ENCODE assay signal across 8 cellular contexts in genomic region chr6:109456283-109456583, GRCh38. TPM values are rescaled to one million over a fixed set of nuclear protein-coding genes. Genes with fewer than 3 reads are reported as not detected.
DNase-seq lines count a peak whose midpoint lies in the region; ATAC-seq and TF ChIP-seq lines count a peak whose summit lies in the region.

No MANE protein-coding gene starts in this region.

- H3K4me1 ChIP-seq in adipocyte (ENCODE audit: control insufficient read depth, insufficient read depth, low read length), result peaks cover 25% of the 10 kb centered on the region
- H3K4me1 ChIP-seq in iPS-20b (ENCODE audit: insufficient read depth, low read length), result peaks cover 27% of the 10 kb centered on the region; the same call in 1 of the 2 replicates

- H3K27me3 ChIP-seq in adipocyte (replicated peaks; ENCODE audit: control insufficient read depth, insufficient read depth, low read length) (no peaks in the 10 kb centered on the region), iPS-20b (ENCODE audit: insufficient read depth, low read length) (peaks cover 14% of the 10 kb centered on the region; the same call in 1 of the 2 replicates)

- peak overlapping the region; percentile 94 for H3K27ac Mint-ChIP-seq in HFFc6
- peak overlapping the region; percentile 96 for H3K27ac Mint-ChIP-seq in stimulated activated memory B cell treated with anti-CD40 and anti-IgM and Interleukin-4, amounts not matched to agents 10 μg/mL and 1 μg/mL and 100 μg/mL, for 72 hours

- H3K9me3 Mint-ChIP-seq in HFFc6, result no peaks in the 10 kb centered on the region
- no peaks in the 10 kb centered on the region for H3K9me3 Mint-ChIP-seq in stimulated activated memory B cell treated with anti-CD40 and anti-IgM and Interleukin-4, amounts not matched to agents 10 μg/mL and 1 μg/mL and 100 μg/mL, for 72 hours

- no peaks in the 10 kb centered on the region for H3K36me3 Mint-ChIP-seq in HFFc6 (ENCODE audit: low read depth)
- H3K36me3 Mint-ChIP-seq in stimulated activated memory B cell treated with anti-CD40 and anti-IgM and Interleukin-4, amounts not matched to agents 10 μg/mL and 1 μg/mL and 100 μg/mL, for 72 hours, result peaks cover 18% of the 10 kb centered on the region

- H3K9me3 ChIP-seq in adipocyte (ENCODE audit: control insufficient read depth, low read length) (no peaks in the 10 kb centered on the region), iPS-20b (ENCODE audit: insufficient read depth, low read depth, low read length) (no peaks in the 10 kb centered on the region)

- peak overlapping the region; percentile 99 for H3K4me3 Mint-ChIP-seq in HFFc6
- peak overlapping the region; percentile 96 for H3K4me3 Mint-ChIP-seq in stimulated activated memory B cell treated with anti-CD40 and anti-IgM and Interleukin-4, amounts not matched to agents 10 μg/mL and 1 μg/mL and 100 μg/mL, for 72 hours

- H3K27ac ChIP-seq in iPS-20b (ENCODE audit: low read length), result no peak overlapping the region

- H3K4me1 Mint-ChIP-seq in HFFc6 (ENCODE audit: low read depth), result peaks cover 45% of the 10 kb centered on the region
- peaks cover 77% of the 10 kb centered on the region for H3K4me1 Mint-ChIP-seq in stimulated activated memory B cell treated with anti-CD40 and anti-IgM and Interleukin-4, amounts not matched to agents 10 μg/mL and 1 μg/mL and 100 μg/mL, for 72 hours

- TF ChIP-seq CTCF in HFFc6 (IDR thresholded peaks at IDR 0.05), result no peak

- no peak for ATAC-seq in stimulated activated memory B cell treated with anti-CD40 and anti-IgM and Interleukin-4, amounts not matched to agents 10 μg/mL and 1 μg/mL and 100 μg/mL, for 72 hours
- ATAC-seq in GM21529 (IDR thresholded peaks at IDR 0.05; ENCODE audit: unreplicated experiment), result no peak

- in situ Hi-C loops in G401 (cut with HindIII; ENCODE audit: low sequenced_read_pairs), result no loop called here

- DNase-seq in HFFc6 (no peak), adipocyte (ENCODE audit: low read depth) (no peak), G401 (ENCODE audit: low spot score) (no peak), iPS-NIHi7 (ENCODE audit: extremely low spot score) (no peak)
- DNase-seq in stimulated activated CD4-positive, alpha-beta T cell treated with anti-CD3 and anti-CD28 coated beads, Interleukin-1b, Interleukin-23, amount 100 ng/mL, for 48 hours, result no peak

- peak overlapping the region; percentile 90 for H3K9ac ChIP-seq in adipocyte (ENCODE audit: low read length)
- H3K9ac ChIP-seq in iPS-20b (ENCODE audit: low read depth, low read length), result peak overlapping the region; percentile 20; the same call in 1 of the 2 replicates

- H3K4me3 ChIP-seq in adipocyte (ENCODE audit: low read length) (peak overlapping the region; percentile 85), iPS-20b (ENCODE audit: low read length) (peak overlapping the region; percentile 89)

- H3K36me3 ChIP-seq in adipocyte (ENCODE audit: control insufficient read depth, insufficient read depth, low read length, severe bottlenecking) (peaks cover 14% of the 10 kb centered on the region), iPS-20b (ENCODE audit: insufficient read depth, low read depth, low read length) (peaks cover 30% of the 10 kb centered on the region)

- peaks cover 7% of the 10 kb centered on the region for H3K27me3 Mint-ChIP-seq in HFFc6 (ENCODE audit: insufficient read depth)
- H3K27me3 Mint-ChIP-seq in stimulated activated memory B cell treated with anti-CD40 and anti-IgM and Interleukin-4, amounts not matched to agents 10 μg/mL and 1 μg/mL and 100 μg/mL, for 72 hours, result no peaks in the 10 kb centered on the region

RNA-seq across cellular contexts. Expression of gene MICAL1, which starts 0.7 kb away (rescaled TPM):
- 10 to 100 TPM; 37.9 to 44.9 (median 40.4) TPM for total RNA-seq in HFFc6 (2021; fragmentation: NEBNext Ultra II Directional; extraction: Animal tissue kit (Norgen Biotek cat#: 25700))
- 20.4 and 21.3 TPM in 2 replicates for total RNA-seq in G401 (2014; rRNA removed; shearing (Covaris generic))

RNA-seq across cellular contexts. Expression of gene SMPD2, which starts 15.7 kb away (rescaled TPM):
- 1 to 10 TPM; 5.0 to 7.4 (median 5.7) TPM for total RNA-seq in HFFc6 (2021; fragmentation: NEBNext Ultra II Directional; extraction: Animal tissue kit (Norgen Biotek cat#: 25700))
- total RNA-seq in G401 (2014; rRNA removed; shearing (Covaris generic)), result 16.1 and 21.8 TPM in 2 replicates

RNA-seq across cellular contexts. Expression of gene PPIL6, which starts 15.8 kb away (rescaled TPM):
- total RNA-seq in HFFc6 (2021; fragmentation: NEBNext Ultra II Directional; extraction: Animal tissue kit (Norgen Biotek cat#: 25700)), result under 1 TPM in 5 of 6 experiments, not detected in 1; 0.21 to 0.53 (median 0.43) TPM
- 2.8 and 4.2 TPM in 2 replicates for total RNA-seq in G401 (2014; rRNA removed; shearing (Covaris generic))

RNA-seq across cellular contexts. Expression of gene ZBTB24, which starts 26.8 kb away (rescaled TPM):
- total RNA-seq in HFFc6 (2021; fragmentation: NEBNext Ultra II Directional; extraction: Animal tissue kit (Norgen Biotek cat#: 25700)), result 1 to 10 TPM; 5.7 to 6.3 (median 6.1) TPM
- total RNA-seq in G401 (2014; rRNA removed; shearing (Covaris generic)), result 6.6 and 12.7 TPM in 2 replicates
